Comparison of ENCODE assay signal across 9 cellular contexts in genomic region chr10:129877773-129878371, GRCh38.
A peak's percentile ranks its signal among the peaks of the same experiment; 100 is the strongest.
DNase-seq lines count a peak whose midpoint lies in the region; ATAC-seq and TF ChIP-seq lines count a peak whose summit lies in the region.
"Had no signal": no experiment of that assay in that cellular context is flagged by ENCODE, and none has a peak within 500 bp of the region (broad histone marks: within the 10 kb centered on the region; RNA-seq: fewer than 3 reads in every experiment).

No MANE protein-coding gene starts in this region.

- no peak overlapping the region for H2AFZ ChIP-seq in DND-41 (ENCODE audit: low read depth, low read length)

- H3K27ac ChIP-seq in DND-41 (ENCODE audit: low read length) = no peak overlapping the region

- H3K4me3 ChIP-seq in DND-41 (ENCODE audit: low read depth in 1 of 2, low read length in 2 of 2) = no peak overlapping the region

- H3K9me3 ChIP-seq in DND-41 (ENCODE audit: insufficient read depth, low read length, severe bottlenecking) = no peaks in the 10 kb centered on the region

- H3K9ac ChIP-seq in DND-41 (ENCODE audit: low read depth, low read length) = no peak overlapping the region

- in situ Hi-C loops in KBM-7 (cut with MboI; ENCODE audit: low pct_unique_long_range_greater_than_20kb, low sequenced_read_pairs) = no loop called here

- no peaks in the 10 kb centered on the region for H3K36me3 ChIP-seq in DND-41 (ENCODE audit: insufficient read depth, low read length)

- H3K79me2 ChIP-seq in DND-41 (ENCODE audit: insufficient read depth, low read length) = no peaks in the 10 kb centered on the region

- DNase-seq in DND-41 (peak; percentile 50), KBM-7 (peak; percentile 32), activated T-cell treated with anti-CD3 and anti-CD28 coated beads for 4 hours (peak; percentile 11), myocyte (ENCODE audit: low read depth) (peak; percentile 33), NCI-H1694 treated with DMSO at 0.1 percent for 48 hours (lab: John Stamatoyannopoulos, UW) (no peak)
- DNase-seq: IMR-90 had no signal

- H3K4me2 ChIP-seq in DND-41 (ENCODE audit: insufficient read depth, low read length) = no peak overlapping the region

- no peaks in the 10 kb centered on the region for H4K20me1 ChIP-seq in DND-41 (ENCODE audit: insufficient read depth, low read length)

- ATAC-seq in DND-41 (ENCODE audit: insufficient read depth, low read depth) (peak; percentile 78), GM21367 (IDR thresholded peaks at IDR 0.05; ENCODE audit: unreplicated experiment) (no peak), GM19023 (IDR thresholded peaks at IDR 0.05; ENCODE audit: unreplicated experiment) (no peak), GM21360 (IDR thresholded peaks at IDR 0.05; ENCODE audit: unreplicated experiment) (no peak)

- H3K27me3 ChIP-seq in DND-41 (ENCODE audit: insufficient read depth, low read length, poor library complexity) = peaks cover 3% of the 10 kb centered on the region

- TF ChIP-seq CTCF in DND-41 (IDR thresholded peaks at IDR 0.05; ENCODE audit: borderline replicate concordance, extremely low read depth, low read length, poor library complexity, severe bottlenecking) = peak; percentile 73

- H3K4me1 ChIP-seq in DND-41 (ENCODE audit: insufficient read depth, low read length) = no peaks in the 10 kb centered on the region
